In genomic region chr16:72664480-72665408, GRCh38 we compare ENCODE assay signal across 7 cellular contexts.
DNase-seq lines count a peak whose midpoint lies in the region; ATAC-seq, FAIRE-seq and TF ChIP-seq lines count a peak whose summit lies in the region.

No MANE protein-coding gene starts in this region.

- H2AFZ ChIP-seq in hepatocyte = peak overlapping the region; percentile 62

- no peak for TF ChIP-seq CTCF in hepatocyte (IDR thresholded peaks at IDR 0.05; ENCODE audit: poor library complexity)

- DNase-seq in GM18507 (ENCODE audit: extremely low spot score, insufficient read length, low read depth) (peak; percentile 95), NCI-H1930 (lab: John Stamatoyannopoulos, UW) (peak; percentile 90 to 91), T-helper 22 cell (ENCODE audit: low read depth) (peak; percentile 88), astrocyte of the hippocampus (ENCODE audit: low read depth, low spot score) (peak; percentile 99), hepatocyte (ENCODE audit: low spot score) (peak; percentile 98), renal cortical epithelial cell (ENCODE audit: low read depth) (peak; percentile 99)

- FAIRE-seq in GM18507 (lab: Jason Lieb, UNC) = peak; percentile 98

- no peaks in the 10 kb centered on the region for H4K20me1 ChIP-seq in hepatocyte (ENCODE audit: insufficient read depth, poor library complexity, severe bottlenecking)

- no peaks in the 10 kb centered on the region for H3K9me3 ChIP-seq in hepatocyte (ENCODE audit: low read depth)

- no peaks in the 10 kb centered on the region for H3K36me3 ChIP-seq in hepatocyte (replicated peaks; ENCODE audit: insufficient read depth, low read depth)

- H3K27ac ChIP-seq in hepatocyte = peak overlapping the region; percentile 54

- H3K4me2 ChIP-seq in hepatocyte = peak overlapping the region; percentile 86

- 1% methylated on average over 59 of the region's 61 CpGs for WGBS in hepatocyte (ENCODE audit: low lambda C conversion rate, missing lambda C conversion rate)

- peak overlapping the region; percentile 36 for H3K4me3 ChIP-seq in hepatocyte

- H3K27me3 ChIP-seq in hepatocyte = no peaks in the 10 kb centered on the region

- H3K4me1 ChIP-seq in hepatocyte (ENCODE audit: insufficient read depth) = no peaks in the 10 kb centered on the region

- ATAC-seq in HG02973 (IDR thresholded peaks at IDR 0.05; ENCODE audit: unreplicated experiment) = peak; percentile 97

- H3K9me2 ChIP-seq in hepatocyte (replicated peaks; ENCODE audit: insufficient read depth) = no peaks in the 10 kb centered on the region

- H3K79me2 ChIP-seq in hepatocyte = no peaks in the 10 kb centered on the region

Comparison
In these comparisons a context has a peak if more than half of its experiments do, and no peak if none do; other contexts are left out.
1. Peak in every context shown above with its lines: DNase-seq, ATAC-seq, H3K4me3 ChIP-seq and H3K27ac ChIP-seq.